ENCODE assay signal across 8 cellular contexts in genomic region chr1:8182034-8182761, GRCh38.
A peak's percentile ranks its signal among the peaks of the same experiment; 100 is the strongest.
DNase-seq lines count a peak whose midpoint lies in the region; ATAC-seq and TF ChIP-seq lines count a peak whose summit lies in the region.

No MANE protein-coding gene starts in this region.

- no TSS peak for BruUV-seq in A673 (replicated peaks; lab: Mats Ljungman, UMichigan)

- H3K27me3 Mint-ChIP-seq in activated naive CD4-positive, alpha-beta T cell treated with anti-CD3 and anti-CD28 coated beads, Interleukin-2, amount 10 ng/mL, durations not matched to agents 7 days and 5 days, result peaks cover 12% of the 10 kb centered on the region

- H3K4me3 ChIP-seq in GM06990 (replicated peaks; ENCODE audit: low read depth, low read length) (no peak overlapping the region), mucosa of descending colon (no peak overlapping the region), A673 (ENCODE audit: low read depth, low read length, poor library complexity, severe bottlenecking) (no peak overlapping the region)

- H3K27ac Mint-ChIP-seq in activated naive CD4-positive, alpha-beta T cell treated with anti-CD3 and anti-CD28 coated beads, Interleukin-2, amount 10 ng/mL, durations not matched to agents 7 days and 5 days, result peak overlapping the region; percentile 93

- peaks cover 14% of the 10 kb centered on the region for H3K9me3 ChIP-seq in mucosa of descending colon
- peaks cover 10% of the 10 kb centered on the region for H3K9me3 ChIP-seq in A673 (ENCODE audit: low read depth, low read length, poor library complexity, severe bottlenecking)

- no peak overlapping the region for H3K27ac ChIP-seq in A673 (ENCODE audit: low read depth, low read length, poor library complexity, severe bottlenecking)

- H3K27me3 ChIP-seq in GM06990 (replicated peaks; ENCODE audit: control insufficient read depth, insufficient read depth, low read length) (no peaks in the 10 kb centered on the region), A673 (replicated peaks; ENCODE audit: insufficient read depth, low read depth, low read length, poor library complexity) (no peaks in the 10 kb centered on the region)

- DNase-seq in GM06990 (ENCODE audit: extremely low read depth, insufficient read length), result peak; percentile 44
- peak; percentile 34 for DNase-seq in activated naive CD4-positive, alpha-beta T cell treated with anti-CD3 and anti-CD28 coated beads, Interleukin-2, amount 10 ng/mL, durations not matched to agents 7 days and 5 days
- peak in 1 of 3 donors; percentile 21 for DNase-seq in mucosa of descending colon
- no peak for DNase-seq in NCI-H187 (lab: John Stamatoyannopoulos, UW)
- no peak for DNase-seq in omental fat pad (ENCODE audit: low spot score)
- DNase-seq in A673 (ENCODE audit: low spot score), result no peak
- no peak for DNase-seq in nucleus accumbens (lab: John Stamatoyannopoulos, UW)

- CTCF ChIA-PET in activated naive CD4-positive, alpha-beta T cell treated with anti-CD3 and anti-CD28 coated beads, Interleukin-2, amount 10 ng/mL, durations not matched to agents 7 days and 5 days (lab: Charles Lee), result no interaction called here
- CTCF ChIA-PET in A673 (lab: Charles Lee), result no interaction called here

- peaks cover 29% of the 10 kb centered on the region for H3K4me1 Mint-ChIP-seq in activated naive CD4-positive, alpha-beta T cell treated with anti-CD3 and anti-CD28 coated beads, Interleukin-2, amount 10 ng/mL, durations not matched to agents 7 days and 5 days

- H3K4me3 Mint-ChIP-seq in activated naive CD4-positive, alpha-beta T cell treated with anti-CD3 and anti-CD28 coated beads, Interleukin-2, amount 10 ng/mL, durations not matched to agents 7 days and 5 days, result peak overlapping the region; percentile 16

- H3K36me3 ChIP-seq in GM06990 (ENCODE audit: control insufficient read depth, insufficient read depth, low read length) (no peaks in the 10 kb centered on the region), mucosa of descending colon (ENCODE audit: low read depth) (no peaks in the 10 kb centered on the region), A673 (ENCODE audit: insufficient read depth, low read length, poor library complexity, severe bottlenecking) (no peaks in the 10 kb centered on the region)

- H3K36me3 Mint-ChIP-seq in activated naive CD4-positive, alpha-beta T cell treated with anti-CD3 and anti-CD28 coated beads, Interleukin-2, amount 10 ng/mL, durations not matched to agents 7 days and 5 days, result peaks cover 13% of the 10 kb centered on the region

- POLR2A ChIA-PET in A673 (lab: Charles Lee; ENCODE audit: low non-redundant PET), result no interaction called here

- TF ChIP-seq CTCF in GM06990 (IDR thresholded peaks at IDR 0.05; ENCODE audit: insufficient read depth, low read length, poor library complexity, severe bottlenecking) (no peak), mucosa of descending colon (IDR thresholded peaks at IDR 0.05) (no peak), omental fat pad (IDR thresholded peaks at IDR 0.05) (no peak), A673 (conservative IDR thresholded peaks at IDR 0.05; ENCODE audit: low read depth, low read length) (no peak)

- H3K4me1 ChIP-seq in mucosa of descending colon (ENCODE audit: low read depth) (peaks cover 16% of the 10 kb centered on the region), A673 (ENCODE audit: insufficient read depth, low read length, poor library complexity, severe bottlenecking) (no peaks in the 10 kb centered on the region)

- peaks cover 16% of the 10 kb centered on the region for H3K9me3 Mint-ChIP-seq in activated naive CD4-positive, alpha-beta T cell treated with anti-CD3 and anti-CD28 coated beads, Interleukin-2, amount 10 ng/mL, durations not matched to agents 7 days and 5 days

- ATAC-seq in HG02885 (IDR thresholded peaks at IDR 0.05; ENCODE audit: poor library complexity, unreplicated experiment), result peak; percentile 35
- peak; percentile 94 for ATAC-seq in mucosa of descending colon
- no peak for ATAC-seq in omental fat pad (ENCODE audit: low FRiP score)

- intact Hi-C loops in mucosa of descending colon (cut with DNase I, micrococcal nuclease), result no loop called here
- intact Hi-C loops in A673 (cut with micrococcal nuclease; ENCODE audit: unreplicated experiment), result no loop called here

Comparison
In these comparisons a context has a peak if more than half of its experiments do, and no peak if none do; other contexts are left out.
1. DNase-seq: peak in GM06990 (single experiment) and activated naive CD4-positive, alpha-beta T cell treated with anti-CD3 and anti-CD28 coated beads, Interleukin-2, amount 10 ng/mL, durations not matched to agents 7 days and 5 days (single experiment); none in NCI-H187 (0 of 2), omental fat pad (single experiment), A673 (single experiment) and nucleus accumbens (0 of 56).